Comparison of ENCODE assay signal across 34 cellular contexts in the genomic region with DNA sequence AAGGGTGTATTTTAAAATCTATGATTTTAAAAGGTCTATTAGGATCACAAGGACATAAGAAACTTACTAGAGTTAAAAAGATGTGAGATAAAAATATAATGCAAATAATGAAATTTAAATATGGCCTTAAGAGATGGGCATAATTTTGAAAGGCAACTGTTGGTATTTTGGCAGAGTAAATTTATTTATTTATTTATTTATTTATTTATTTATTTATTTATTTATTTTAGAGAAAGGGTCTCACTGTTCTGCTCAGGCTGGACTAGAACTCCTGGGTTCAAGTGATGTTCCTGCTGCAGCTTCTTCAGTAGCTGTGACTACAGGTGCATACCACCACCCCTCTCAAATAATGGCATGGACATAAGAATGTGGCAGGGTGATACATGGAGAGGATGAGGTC.
"Had no signal": no experiment of that assay in that cellular context is flagged by ENCODE, and none has a peak within 500 bp of the region (broad histone marks: within the 10 kb centered on the region; RNA-seq: fewer than 3 reads in every experiment).

No MANE protein-coding gene starts in this region.

- DNase-seq: Karpas-422, Kasumi-1, MG63, MM.1S, MV-4-11, NCI-H1048, NCI-H1092, NCI-H1092 treated with DMSO at 0.1 percent for 48 hours, NCI-H1105, NCI-H1105 treated with DMSO at 0.1 percent for 48 hours, NCI-H1417, NCI-H1417 treated with DMSO at 0.1 percent for 48 hours, NCI-H1436, NCI-H1436 treated with DMSO at 0.1 percent for 48 hours, NCI-H146, NCI-H1694, NCI-H1694 treated with DMSO at 0.1 percent for 48 hours, NCI-H187, NCI-H187 treated with DMSO at 0.1 percent for 48 hours, NCI-H1930, NCI-H2029, NCI-H2029 treated with DMSO at 0.1 percent for 48 hours, NCI-H2081, NCI-H2081 treated with DMSO at 0.1 percent for 48 hours, NCI-H2107, NCI-H2171, NCI-H2171 treated with DMSO at 0.1 percent for 48 hours, NCI-H2227 treated with DMSO at 0.1 percent for 48 hours, NCI-H226, NCI-H345, NCI-H446, NCI-H510A, NCI-H510A treated with DMSO at 0.1 percent for 48 hours, NCI-H524 had no signal

- H3K4me3 ChIP-seq: MG63 had no signal

- H3K9me3 ChIP-seq: MG63 had no signal

- H3K36me3 ChIP-seq: MG63 had no signal
